34 cellular contexts compared by ENCODE assay signal in the genomic region with DNA sequence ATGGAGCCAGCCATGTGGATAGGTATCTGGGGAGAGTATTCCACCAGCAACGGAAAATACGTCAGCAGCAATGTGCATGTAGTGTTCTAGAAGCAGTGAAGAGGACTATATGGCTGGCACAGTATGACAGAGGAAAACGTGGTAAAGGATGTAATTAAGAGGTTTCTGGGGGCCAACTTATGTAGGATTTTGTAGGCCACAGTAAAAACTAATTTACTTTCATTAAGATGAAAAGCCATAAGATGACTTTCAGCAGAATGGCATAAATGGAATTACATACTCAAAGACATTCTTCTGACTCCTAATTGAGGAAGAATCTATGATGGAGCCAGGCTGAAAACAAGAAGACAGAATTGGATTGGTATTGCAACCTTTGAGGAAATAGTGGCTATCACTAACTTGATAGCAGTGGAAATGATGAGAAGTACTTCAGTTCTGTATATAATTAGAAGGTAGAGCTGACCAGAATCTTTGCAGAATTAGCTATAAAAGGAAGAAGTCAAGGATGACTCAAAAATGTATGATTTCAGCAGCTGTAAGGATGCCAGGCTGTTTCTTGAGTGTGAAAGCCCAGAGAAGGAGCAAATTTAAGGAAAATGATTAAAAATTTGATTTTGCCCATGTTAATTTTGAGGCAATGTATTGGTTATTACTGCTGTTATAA.
DNase-seq lines count a peak whose midpoint lies in the region; ATAC-seq, FAIRE-seq and TF ChIP-seq lines count a peak whose summit lies in the region.
"Had no signal": no experiment of that assay in that cellular context is flagged by ENCODE, and none has a peak within 500 bp of the region (broad histone marks: within the 10 kb centered on the region; RNA-seq: fewer than 3 reads in every experiment).

No MANE protein-coding gene starts in this region.

- no peak overlapping the region for H4K91ac ChIP-seq in IMR-90 (ENCODE audit: insufficient read depth, low read depth, low read length)

- no peak for TF ChIP-seq CTCF in A549 (IDR thresholded peaks at IDR 0.05)
- TF ChIP-seq CTCF in IMR-90 (conservative IDR thresholded peaks at IDR 0.05; ENCODE audit: low read depth, low read length), result no peak

- POLR2A ChIA-PET in A549 (lab: Yijun Ruan, JAX) (no interaction called here), IMR-90 (lab: Charles Lee; ENCODE audit: unreplicated experiment) (no interaction called here)

- no peaks in the 10 kb centered on the region for H3K9me1 ChIP-seq in IMR-90 (ENCODE audit: insufficient read depth, low read length)

- H2AFZ ChIP-seq in IMR-90 (replicated peaks; ENCODE audit: low read length, poor library complexity), result no peak overlapping the region
- H2AFZ ChIP-seq: hepatocyte had no signal

- H2BK15ac ChIP-seq in IMR-90 (ENCODE audit: low read depth, low read length), result peak overlapping the region; percentile 39; the same call in 2 of the 3 replicates

- DNase-seq in A549 (ENCODE audit: low read depth in 1 of 2, low spot score in 1 of 2) (no peak), IMR-90 (peak; percentile 49), cerebellar cortex (ENCODE audit: low spot score) (peak; percentile 85), inferior parietal cortex (ENCODE audit: extremely low spot score) (peak; percentile 39), cardiac septum (ENCODE audit: low spot score) (no peak), GF-D8 (lab: John Stamatoyannopoulos, UW) (no peak), Right ventricle myocardium inferior (ENCODE audit: missing footprints) (no peak), GDM1 (lab: John Stamatoyannopoulos, UW) (no peak)
- DNase-seq: activated CD4-positive, alpha-beta T cell treated with anti-CD3 and anti-CD28 coated beads for 4 hours; activated CD8-positive, alpha-beta T cell treated with anti-CD3 and anti-CD28 coated beads, Interleukin-2, amount 10 ng/mL, durations not matched to agents 7 days and 5 days; CD4-positive, CD25-positive, alpha-beta regulatory T cell; cortex of kidney; endodermal cell; gastrocnemius medialis; GOT3; naive thymus-derived CD8-positive, alpha-beta T cell; NCI-H146; NCI-H2107; NCI-H748 treated with DMSO at 0.1 percent for 48 hours; nucleus accumbens; psoas muscle; SJCRH30; stimulated activated CD4-positive, alpha-beta T cell treated with anti-CD3 and anti-CD28 coated beads, Interleukin-4, amount 100 ng/mL, for 24 hours; T1000; WERI-Rb-1 had no signal

- no peaks in the 10 kb centered on the region for H4K20me1 ChIP-seq in IMR-90 (ENCODE audit: insufficient read depth, low read length)

- H3K9me3 ChIP-seq in A549, result no peaks in the 10 kb centered on the region
- H3K9me3 ChIP-seq in IMR-90 (ENCODE audit: control insufficient read depth, insufficient read depth, low read length), result no peaks in the 10 kb centered on the region
- H3K9me3 ChIP-seq: gastrocnemius medialis, psoas muscle, SJCRH30 had no signal

- H3K4me1 ChIP-seq in A549 (no peaks in the 10 kb centered on the region), IMR-90 (ENCODE audit: control insufficient read depth, insufficient read depth, low read length) (peaks cover 8% of the 10 kb centered on the region)
- H3K4me1 ChIP-seq: psoas muscle, SJCRH30 had no signal

- TF ChIP-seq POLR2A in A549 (IDR thresholded peaks at IDR 0.05; ENCODE audit: low read length), result no peak
- TF ChIP-seq POLR2A in IMR-90 (IDR thresholded peaks at IDR 0.05; ENCODE audit: low read depth, low read length), result no peak

- no peak for ATAC-seq in A549
- peak; percentile 64 for ATAC-seq in IMR-90 (ENCODE audit: low read depth)
- no peak for ATAC-seq in Right ventricle myocardium inferior
- ATAC-seq: activated CD8-positive, alpha-beta T cell treated with anti-CD3 and anti-CD28 coated beads, Interleukin-2, amount 10 ng/mL, durations not matched to agents 7 days and 5 days; activated T-helper 17 cell treated with anti-CD3 and anti-CD28 coated beads, Interleukin-2, amount 50 U/mL, for 72 hours; gastrocnemius medialis; GM12878; naive thymus-derived CD8-positive, alpha-beta T cell; psoas muscle; sciatic nerve had no signal

- H3K36me3 ChIP-seq in IMR-90 (ENCODE audit: control insufficient read depth, insufficient read depth, low read length), result no peaks in the 10 kb centered on the region
- H3K36me3 ChIP-seq: cardiac muscle cell, gastrocnemius medialis, SJCRH30, WERI-Rb-1 had no signal

- H3K4me3 ChIP-seq in A549 (no peak overlapping the region), IMR-90 (ENCODE audit: insufficient read depth, low read depth, low read length) (no peak overlapping the region)
- H3K4me3 ChIP-seq: cardiac muscle cell, gastrocnemius medialis, GM12878, hepatocyte, lung, psoas muscle, SJCRH30 had no signal

- TF ChIP-seq EP300 in A549 (IDR thresholded peaks at IDR 0.05), result no peak

- peak overlapping the region; percentile 73; the same call in 1 of the 2 replicates for H4K5ac ChIP-seq in IMR-90 (ENCODE audit: low read depth, low read length)

- H3K27me3 ChIP-seq in IMR-90 (ENCODE audit: control insufficient read depth, insufficient read depth, low read length), result no peaks in the 10 kb centered on the region
- H3K27me3 ChIP-seq: gastrocnemius medialis, hepatocyte, SJCRH30 had no signal

- H2AK9ac ChIP-seq in IMR-90 (replicated peaks; ENCODE audit: low read depth, low read length, poor library complexity), result no peak overlapping the region

- peak overlapping the region in 1 of 2 experiments; percentile 64; a peak in 3 of 4 replicates for H4K8ac ChIP-seq in IMR-90 (ENCODE audit: low read depth in 2 of 2, low read length in 2 of 2)

- dilution Hi-C loops in IMR-90 (cut with HindIII; ENCODE audit: low sequenced_read_pairs, unreplicated experiment), result no loop called here

- no peak overlapping the region for H3K27ac ChIP-seq in A549
- no peak overlapping the region for H3K27ac ChIP-seq in IMR-90 (ENCODE audit: insufficient read depth, low read length)
- H3K27ac ChIP-seq: 22Rv1, cardiac muscle cell, gastrocnemius medialis, hepatocyte, psoas muscle, SJCRH30, WERI-Rb-1 had no signal

- no peak overlapping the region; the same call in 1 of the 2 replicates for H2AK5ac ChIP-seq in IMR-90 (ENCODE audit: low read depth, low read length)

- no peak overlapping the region for H3K56ac ChIP-seq in IMR-90 (ENCODE audit: extremely low read depth, insufficient read depth, low read length)

- peak overlapping the region; percentile 89; the same call in 1 of the 2 replicates for H2BK120ac ChIP-seq in IMR-90 (ENCODE audit: low read depth, low read length)

- CTCF ChIA-PET in A549 (lab: Yijun Ruan, JAX) (no interaction called here), IMR-90 (lab: Yijun Ruan, JAX) (interaction anchor here (0.9 kb wide), 1 partner anchor 10 kb away, joined by 4 read pairs; no protein-coding TSS in a partner anchor)

- WGBS in A549 (ENCODE audit: missing lambda C conversion rate), result 61% methylated on average over 3 of the region's 3 CpGs
- no CpG with 5 or more reads among the region's 3 CpGs for WGBS in IMR-90 (ENCODE audit: extremely low coverage in 2 of 2, insufficient read length in 1 of 2), 2 experiments

- no TSS peak for BruUV-seq in IMR-90 (replicated peaks; lab: Mats Ljungman, UMichigan)

- peak overlapping the region; percentile 92; the same call in 1 of the 2 replicates for H3K18ac ChIP-seq in IMR-90 (ENCODE audit: low read depth, low read length)

- peak overlapping the region; percentile 38; the same call in 1 of the 2 replicates for H2BK20ac ChIP-seq in IMR-90 (ENCODE audit: low read depth, low read length)

- H3K4me2 ChIP-seq in A549, result no peak overlapping the region
- peak overlapping the region; percentile 29; the same call in 1 of the 2 replicates for H3K4me2 ChIP-seq in IMR-90 (ENCODE audit: low read depth, low read length)
- H3K4me2 ChIP-seq: hepatocyte had no signal

- in situ Hi-C loops in IMR-90 (cut with MboI; ENCODE audit: low sequenced_read_pairs), result no loop called here

- H3K4ac ChIP-seq in IMR-90 (ENCODE audit: low read depth, low read length), result no peak overlapping the region

- no peak overlapping the region; the same call in 1 of the 2 replicates for H3K23ac ChIP-seq in IMR-90 (ENCODE audit: low read depth, low read length)

- no peak for TF ChIP-seq RAD21 in A549 (conservative IDR thresholded peaks at IDR 0.05 in 1 of 2, IDR thresholded peaks at IDR 0.05 in 1 of 2)
- no peak for TF ChIP-seq RAD21 in IMR-90 (IDR thresholded peaks at IDR 0.05; ENCODE audit: low read length)

- peak overlapping the region; percentile 66 for H2BK5ac ChIP-seq in IMR-90 (ENCODE audit: low read depth, low read length, poor library complexity, severe bottlenecking)

- FAIRE-seq in A549 (lab: Jason Lieb, UNC), result peak; percentile 74
- FAIRE-seq: D721Med, GM12878, RCC 7860 had no signal

- H3K9ac ChIP-seq in IMR-90 (ENCODE audit: low read depth, low read length), result no peak overlapping the region

- 0 out of 2 replicates have a peak overlapping the region, but pooled peaks have one; percentile 37 for H3K14ac ChIP-seq in IMR-90 (replicated peaks; ENCODE audit: low read depth, low read length)

- intact Hi-C loops in IMR-90 (cut with micrococcal nuclease) (no loop called here), cardiac septum (cut with DNase I) (no loop called here), Right ventricle myocardium inferior (cut with DNase I) (no loop called here)

- H3K79me1 ChIP-seq in IMR-90 (ENCODE audit: low read depth in 1 of 2, low read length in 2 of 2), result no peaks in the 10 kb centered on the region

TF ChIP-seq in A549, 52 proteins besides CTCF, POLR2A, EP300 and RAD21 (continues in another document):
- TF ChIP-seq HOXA7 (CRISPR knock-in tag; IDR thresholded peaks at IDR 0.05) (no peak), CHD2 (IDR thresholded peaks at IDR 0.05; ENCODE audit: low read length, partially characterized antibody) (no peak), HDAC2 (IDR thresholded peaks at IDR 0.05) (no peak)
- TF ChIP-seq, protein P1, sequence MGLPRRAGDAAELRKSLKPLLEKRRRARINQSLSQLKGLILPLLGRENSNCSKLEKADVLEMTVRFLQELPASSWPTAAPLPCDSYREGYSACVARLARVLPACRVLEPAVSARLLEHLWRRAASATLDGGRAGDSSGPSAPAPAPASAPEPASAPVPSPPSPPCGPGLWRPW (IDR thresholded peaks at IDR 0.05), result no peak

TF ChIP-seq in IMR-90, 13 proteins besides CTCF, POLR2A, EP300 and RAD21 (continues in another document):
- no peak for TF ChIP-seq FOS (IDR thresholded peaks at IDR 0.05; ENCODE audit: low read depth, low read length)
- no peak for TF ChIP-seq RCOR1 (IDR thresholded peaks at IDR 0.05; ENCODE audit: insufficient replicate concordance, low read length)
- no peak for TF ChIP-seq MAZ (IDR thresholded peaks at IDR 0.05; ENCODE audit: borderline replicate concordance, low read depth, low read length)
- TF ChIP-seq ELK1 (IDR thresholded peaks at IDR 0.05; ENCODE audit: borderline replicate concordance, low read depth, low read length), result no peak
- TF ChIP-seq NFE2L2 (IDR thresholded peaks at IDR 0.05; ENCODE audit: low read depth, low read length), result no peak

Comparison
In these comparisons a context has a peak if more than half of its experiments do, and no peak if none do; other contexts are left out.
1. DNase-seq: peak in IMR-90 (single experiment), cerebellar cortex (single experiment) and inferior parietal cortex (single experiment); none in A549 (0 of 2), cardiac septum (single experiment), GF-D8 (single experiment), Right ventricle myocardium inferior (single experiment) and GDM1 (single experiment).